14 cellular contexts compared by ENCODE assay signal in genomic region chr10:78891741-78892140, GRCh38.
A peak's percentile ranks its signal among the peaks of the same experiment; 100 is the strongest.
DNase-seq lines count a peak whose midpoint lies in the region; ATAC-seq and TF ChIP-seq lines count a peak whose summit lies in the region.
"Had no signal": no experiment of that assay in that cellular context is flagged by ENCODE, and none has a peak within 500 bp of the region (broad histone marks: within the 10 kb centered on the region; RNA-seq: fewer than 3 reads in every experiment).

No MANE protein-coding gene starts in this region.

- H3K27ac ChIP-seq in Karpas-422 (ENCODE audit: low read length): no peak overlapping the region
- H3K27ac ChIP-seq: A549, C4-2B had no signal

- H3K36me3 Mint-ChIP-seq in T-helper 17 cell (ENCODE audit: low read depth): peaks cover 2% of the 10 kb centered on the region
- H3K36me3 Mint-ChIP-seq: CD8-positive, alpha-beta T cell had no signal

- H3K4me3 ChIP-seq in Karpas-422 (ENCODE audit: low read length) (no peak overlapping the region), foreskin fibroblast (ENCODE audit: low read depth in 1 of 2, low read length in 2 of 2) (no peak overlapping the region)
- H3K4me3 ChIP-seq: A549, HAP-1 had no signal

- no peaks in the 10 kb centered on the region for H3K36me3 ChIP-seq in Karpas-422 (ENCODE audit: insufficient read depth, low read length)
- H3K36me3 ChIP-seq: BE2C, HAP-1 had no signal

- TF ChIP-seq CTCF in foreskin fibroblast (IDR thresholded peaks at IDR 0.05; ENCODE audit: low read depth, low read length): no peak

- H3K9me2 ChIP-seq in Karpas-422 (replicated peaks; ENCODE audit: insufficient read depth, low read length): no peaks in the 10 kb centered on the region

- H3K27me3 Mint-ChIP-seq in T-helper 17 cell: peaks cover 35% of the 10 kb centered on the region

- no peaks in the 10 kb centered on the region for H3K4me1 Mint-ChIP-seq in T-helper 17 cell

- peaks cover 31% of the 10 kb centered on the region for H3K4me1 ChIP-seq in Karpas-422 (ENCODE audit: low read length)
- H3K4me1 ChIP-seq: A549, BE2C, Caco-2, HAP-1 had no signal

- H3K27me3 ChIP-seq in Karpas-422 (ENCODE audit: low read length): peaks cover 13% of the 10 kb centered on the region
- H3K27me3 ChIP-seq: BE2C had no signal

- H3K4me3 Mint-ChIP-seq in T-helper 17 cell: no peak overlapping the region
- H3K4me3 Mint-ChIP-seq: CD8-positive, alpha-beta T cell had no signal

- no peak for ATAC-seq in T-helper 17 cell
- ATAC-seq in HG03175 (IDR thresholded peaks at IDR 0.05; ENCODE audit: unreplicated experiment): no peak
- ATAC-seq: A549; CD8-positive, alpha-beta T cell; HepG2 had no signal

- H3K9me3 ChIP-seq in Karpas-422 (ENCODE audit: low read length) (no peaks in the 10 kb centered on the region), T-helper 17 cell (ENCODE audit: control insufficient read depth, low read length, poor library complexity, severe bottlenecking) (no peaks in the 10 kb centered on the region)
- H3K9me3 ChIP-seq: BE2C, HAP-1 had no signal

- H3K79me2 ChIP-seq in Karpas-422 (ENCODE audit: low read length): no peaks in the 10 kb centered on the region

- H3K9ac ChIP-seq in Karpas-422 (ENCODE audit: low read length): no peak overlapping the region

- DNase-seq in Karpas-422 (no peak), T-helper 17 cell (no peak), islet precursor cell (peak; percentile 19), retina (peak; percentile 0), foreskin fibroblast (no peak)
- DNase-seq: BE2C, DND-41 had no signal

- no peaks in the 10 kb centered on the region for H4K20me1 ChIP-seq in Karpas-422 (ENCODE audit: insufficient read depth, low read depth, low read length)

- H3K4me2 ChIP-seq in Karpas-422 (ENCODE audit: low read depth, low read length, poor library complexity, severe bottlenecking): no peak overlapping the region
- H3K4me2 ChIP-seq: A549 had no signal

- peak overlapping the region; percentile 8 for H3K27ac Mint-ChIP-seq in T-helper 17 cell
- H3K27ac Mint-ChIP-seq: CD8-positive, alpha-beta T cell had no signal

- 0 out of 2 replicates have a peak overlapping the region, but pooled peaks have one; percentile 60 for H2AFZ ChIP-seq in Karpas-422 (ENCODE audit: low read length)

Comparison
In these comparisons a context has a peak if more than half of its experiments do, and no peak if none do; other contexts are left out.
1. DNase-seq: peak in islet precursor cell (single experiment) and retina (single experiment); none in Karpas-422 (single experiment), T-helper 17 cell (0 of 3) and foreskin fibroblast (0 of 2).